ENCODE assay signal across 12 cellular contexts in genomic region chr1:2459757-2460156, GRCh38. TPM values are rescaled to one million over a fixed set of nuclear protein-coding genes. Genes with fewer than 3 reads are reported as not detected.
DNase-seq lines count a peak whose midpoint lies in the region; ATAC-seq and TF ChIP-seq lines count a peak whose summit lies in the region.
"Had no signal": no experiment of that assay in that cellular context is flagged by ENCODE, and none has a peak within 500 bp of the region (broad histone marks: within the 10 kb centered on the region; RNA-seq: fewer than 3 reads in every experiment).

No MANE protein-coding gene starts in this region.

- no peaks in the 10 kb centered on the region for H3K4me1 ChIP-seq in body of pancreas
- peaks cover 0 to 7% (median 6%) of the 10 kb centered on the region in 4 donors for H3K4me1 ChIP-seq in stomach

- H3K27me3 ChIP-seq in body of pancreas (no peaks in the 10 kb centered on the region), stomach (peaks cover 3 to 85% (median 23%) of the 10 kb centered on the region in 3 donors)

- no peak for TF ChIP-seq CTCF in body of pancreas (IDR thresholded peaks at IDR 0.05)
- TF ChIP-seq CTCF in stomach (IDR thresholded peaks at IDR 0.05): peak in 1 of 7 experiments; percentile 11

- H3K9me3 ChIP-seq in body of pancreas (no peaks in the 10 kb centered on the region), stomach (no peaks in the 10 kb centered on the region)
- H3K9me3 ChIP-seq: esophagus squamous epithelium had no signal

- H3K4me1 Mint-ChIP-seq in stimulated activated effector memory CD8-positive, alpha-beta T cell treated with anti-CD3 and anti-CD28 coated beads, Interleukin-12 subunit alpha, Interleukin-12 subunit beta, amount 100 ng/mL, for 72 hours: peaks cover 8% of the 10 kb centered on the region

- no peak overlapping the region for H3K4me3 Mint-ChIP-seq in stimulated activated effector memory CD8-positive, alpha-beta T cell treated with anti-CD3 and anti-CD28 coated beads, Interleukin-12 subunit alpha, Interleukin-12 subunit beta, amount 100 ng/mL, for 72 hours
- H3K4me3 Mint-ChIP-seq: activated T-helper 1 cell treated with anti-CD3 and anti-CD28 coated beads, Interleukin-12 subunit alpha, Interleukin-12 subunit beta, Interleukin-2, Interleukin-4 antibody, amounts not matched to agents 30 ng/mL and 10 ng/mL and 1 ng/mL, durations not matched to agents 14 hours and 24 hours and 36 hours; T-helper 1 cell treated with Interleukin-12 subunit alpha and Interleukin-12 subunit beta and Interleukin-4 antibody, amounts not matched to agents 30 μg/mL and 1 μg/mL, for 36 hours had no signal

- WGBS in body of pancreas, 2 donors: 24 to 38% methylated on average over 12 to 23 of the region's 23 CpGs
- WGBS in stomach, 5 donors: 29 to 39% (median 38%) methylated on average over 8 to 23 of the region's 23 CpGs

- intact Hi-C loops in body of pancreas (cut with DNase I): no loop called here
- intact Hi-C loops in stomach (cut with DNase I; ENCODE audit: low total_unique reads): no loop called here

- no peaks in the 10 kb centered on the region for H3K36me3 Mint-ChIP-seq in stimulated activated effector memory CD8-positive, alpha-beta T cell treated with anti-CD3 and anti-CD28 coated beads, Interleukin-12 subunit alpha, Interleukin-12 subunit beta, amount 100 ng/mL, for 72 hours

- H3K27ac ChIP-seq in body of pancreas: no peak overlapping the region
- H3K27ac ChIP-seq in stomach: no peak overlapping the region
- H3K27ac ChIP-seq: esophagus squamous epithelium had no signal

- H3K4me3 ChIP-seq in body of pancreas: no peak overlapping the region
- H3K4me3 ChIP-seq in stomach: no peak overlapping the region
- H3K4me3 ChIP-seq: esophagus squamous epithelium had no signal

- no peak overlapping the region for H3K27ac Mint-ChIP-seq in stimulated activated effector memory CD8-positive, alpha-beta T cell treated with anti-CD3 and anti-CD28 coated beads, Interleukin-12 subunit alpha, Interleukin-12 subunit beta, amount 100 ng/mL, for 72 hours
- H3K27ac Mint-ChIP-seq: activated T-helper 1 cell treated with anti-CD3 and anti-CD28 coated beads, Interleukin-12 subunit alpha, Interleukin-12 subunit beta, Interleukin-2, Interleukin-4 antibody, amounts not matched to agents 30 ng/mL and 10 ng/mL and 1 ng/mL, durations not matched to agents 14 hours and 24 hours and 36 hours; T-helper 1 cell treated with Interleukin-12 subunit alpha and Interleukin-12 subunit beta and Interleukin-4 antibody, amounts not matched to agents 30 μg/mL and 1 μg/mL, for 36 hours had no signal

- no peak for TF ChIP-seq EP300 in stomach (IDR thresholded peaks at IDR 0.05)

- TF ChIP-seq POLR2A in body of pancreas (IDR thresholded peaks at IDR 0.05): no peak
- no peak for TF ChIP-seq POLR2A in stomach (IDR thresholded peaks at IDR 0.05)

- no peaks in the 10 kb centered on the region for H3K36me3 ChIP-seq in body of pancreas (replicated peaks in 1 of 2; ENCODE audit: insufficient read depth in 1 of 2, low read depth in 2 of 2)
- no peaks in the 10 kb centered on the region for H3K36me3 ChIP-seq in stomach
- H3K36me3 ChIP-seq: esophagus squamous epithelium had no signal

- peak; percentile 61 for DNase-seq in DMS 273 (lab: John Stamatoyannopoulos, UW; ENCODE audit: unreplicated experiment)
- DNase-seq in DMS 273 treated with DMSO at 0.1 percent for 48 hours (lab: John Stamatoyannopoulos, UW): no peak
- peak in 3 of 4 donors; percentile 22 to 35 (median 26) for DNase-seq in body of pancreas
- peak in 43 of 51 donors; percentile 17 to 91 (median 75) for DNase-seq in hypothalamus (lab: John Stamatoyannopoulos, UW)
- peak; percentile 38 for DNase-seq in stomach
- no peak for DNase-seq in NOMO-1 treated with dmso at 0.1 percent for 144 hours (lab: John Stamatoyannopoulos, UW; ENCODE audit: unreplicated experiment)
- DNase-seq in stimulated activated effector memory CD8-positive, alpha-beta T cell treated with anti-CD3 and anti-CD28 coated beads, Interleukin-12 subunit alpha, Interleukin-12 subunit beta, amount 100 ng/mL, for 72 hours (ENCODE audit: low spot score in 2 of 2): no peak
- DNase-seq in NCI-H2029 (lab: John Stamatoyannopoulos, UW): no peak
- DNase-seq: 8988T, esophagus squamous epithelium had no signal

- ATAC-seq in body of pancreas: no peak
- ATAC-seq in stimulated activated effector memory CD8-positive, alpha-beta T cell treated with anti-CD3 and anti-CD28 coated beads, Interleukin-12 subunit alpha, Interleukin-12 subunit beta, amount 100 ng/mL, for 72 hours: no peak

- no peaks in the 10 kb centered on the region for H3K9me3 Mint-ChIP-seq in stimulated activated effector memory CD8-positive, alpha-beta T cell treated with anti-CD3 and anti-CD28 coated beads, Interleukin-12 subunit alpha, Interleukin-12 subunit beta, amount 100 ng/mL, for 72 hours
- H3K9me3 Mint-ChIP-seq: activated T-helper 1 cell treated with anti-CD3 and anti-CD28 coated beads, Interleukin-12 subunit alpha, Interleukin-12 subunit beta, Interleukin-2, Interleukin-4 antibody, amounts not matched to agents 30 ng/mL and 10 ng/mL and 1 ng/mL, durations not matched to agents 14 hours and 24 hours and 36 hours; T-helper 1 cell treated with Interleukin-12 subunit alpha and Interleukin-12 subunit beta and Interleukin-4 antibody, amounts not matched to agents 30 μg/mL and 1 μg/mL, for 36 hours had no signal

RNA-seq across cellular contexts. Expression of gene PLCH2, which starts 16.3 kb away (rescaled TPM):
- total RNA-seq in body of pancreas (10 to 100 TPM in 1 of 2 donors, 1 to 10 TPM in 1; 5.7 to 27.4 TPM), stomach (1 to 10 TPM in 2 of 5 donors, under 1 TPM in 1, not detected in 2; 0.55 to 4.5 (median 1.3) TPM)
- polyA plus RNA-seq in stomach: 10 to 100 TPM in 1 of 3 donors, under 1 TPM in 2; 0.75 to 24.9 (median 0.76) TPM

RNA-seq across cellular contexts. Expression of gene PEX10, which starts 47.4 kb away (rescaled TPM):
- total RNA-seq in body of pancreas: 10 to 100 TPM; 18.1 to 26.5 TPM
- total RNA-seq in stomach: 10 to 100 TPM in 3 of 5 donors, 1 to 10 TPM in 1, under 1 TPM in 1; 0.87 to 27.2 (median 17.6) TPM
- 10 to 100 TPM; 14.8 to 16.5 (median 15.0) TPM for polyA plus RNA-seq in stomach

Comparison
In these comparisons a context has a peak if more than half of its experiments do, and no peak if none do; other contexts are left out.
1. DNase-seq: peak in DMS 273 (single experiment), body of pancreas (3 of 4), hypothalamus (43 of 51) and stomach (single experiment); none in DMS 273 treated with DMSO at 0.1 percent for 48 hours (single experiment), NOMO-1 treated with dmso at 0.1 percent for 144 hours (single experiment), stimulated activated effector memory CD8-positive, alpha-beta T cell treated with anti-CD3 and anti-CD28 coated beads, Interleukin-12 subunit alpha, Interleukin-12 subunit beta, amount 100 ng/mL, for 72 hours (0 of 2) and NCI-H2029 (single experiment).